In the genomic region with DNA sequence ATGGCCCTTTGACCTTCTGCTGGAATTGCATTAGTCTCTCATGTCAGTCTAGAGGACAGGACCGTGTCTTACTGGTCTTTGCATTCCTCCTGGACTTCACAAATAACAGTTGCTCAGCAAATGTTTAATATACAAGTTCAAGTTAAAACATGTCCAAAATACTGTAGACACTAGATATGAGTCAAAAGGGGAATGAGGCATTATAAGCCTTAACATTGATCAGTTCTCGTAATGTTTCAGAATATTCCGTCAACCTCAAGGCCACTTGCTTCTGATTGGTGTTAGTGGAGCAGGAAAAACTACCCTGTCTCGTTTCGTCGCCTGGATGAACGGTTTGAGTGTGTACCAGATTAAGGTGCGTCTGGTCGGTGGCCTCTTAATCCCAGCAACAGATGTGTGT, we compare ENCODE assay signal across 22 cellular contexts. TPM values are rescaled to one million over a fixed set of nuclear protein-coding genes. Genes with fewer than 3 reads are reported as not detected.
DNase-seq lines count a peak whose midpoint lies in the region; ATAC-seq, FAIRE-seq and TF ChIP-seq lines count a peak whose summit lies in the region.
"Had no signal": no experiment of that assay in that cellular context is flagged by ENCODE, and none has a peak within 500 bp of the region (broad histone marks: within the 10 kb centered on the region; RNA-seq: fewer than 3 reads in every experiment).

No MANE protein-coding gene starts in this region.

- H4K5ac ChIP-seq in IMR-90 (ENCODE audit: low read depth, low read length) = 0 out of 2 replicates have a peak overlapping the region, but pooled peaks have one; percentile 5

- dilution Hi-C loops in IMR-90 (cut with HindIII; ENCODE audit: low sequenced_read_pairs, unreplicated experiment) = no loop called here

- BruUV-seq in IMR-90 (replicated peaks; lab: Mats Ljungman, UMichigan) = no TSS peak

- H3K36me3 Mint-ChIP-seq in activated CD4-positive, alpha-beta memory T cell treated with anti-CD3 and anti-CD28 coated beads for 36 hours = peaks cover 54% of the 10 kb centered on the region
- peaks cover 64% of the 10 kb centered on the region for H3K36me3 Mint-ChIP-seq in activated CD4-positive, alpha-beta memory T cell treated with anti-CD3 and anti-CD28 coated beads, Interleukin-2, amount 10 ng/mL, durations not matched to agents 7 days and 5 days (ENCODE audit: low read depth)
- H3K36me3 Mint-ChIP-seq in activated T-helper 17 cell treated with anti-CD3 and anti-CD28 coated beads, Interleukin-2, amount 50 U/mL, for 72 hours (ENCODE audit: low read depth) = peaks cover 94% of the 10 kb centered on the region

- H3K18ac ChIP-seq in IMR-90 (ENCODE audit: low read depth, low read length) = no peak overlapping the region

- H3K27ac ChIP-seq in IMR-90 (ENCODE audit: insufficient read depth, low read length) (peak overlapping the region; percentile 51; the same call in 1 of the 2 replicates), hepatocyte (peak overlapping the region; percentile 90), Peyer's patch (no peak overlapping the region)
- H3K27ac ChIP-seq: BLaER1, gastrocnemius medialis, SJCRH30, stomach had no signal

- no peaks in the 10 kb centered on the region for H3K9me3 ChIP-seq in IMR-90 (ENCODE audit: control insufficient read depth, insufficient read depth, low read length)
- no peaks in the 10 kb centered on the region for H3K9me3 ChIP-seq in hepatocyte (ENCODE audit: low read depth)
- H3K9me3 ChIP-seq in Peyer's patch = no peaks in the 10 kb centered on the region
- H3K9me3 ChIP-seq: BLaER1, gastrocnemius medialis, SJCRH30, stomach had no signal

- no peak overlapping the region for H3K4me3 ChIP-seq in IMR-90 (ENCODE audit: insufficient read depth, low read depth, low read length)
- no peak overlapping the region for H3K4me3 ChIP-seq in hepatocyte
- no peak overlapping the region for H3K4me3 ChIP-seq in Peyer's patch
- H3K4me3 ChIP-seq: BLaER1, gastrocnemius medialis, GM23338, SJCRH30, stomach had no signal

- POLR2A ChIA-PET in activated CD4-positive, alpha-beta memory T cell treated with anti-CD3 and anti-CD28 coated beads for 36 hours (lab: Charles Lee) = no interaction called here
- POLR2A ChIA-PET in activated CD4-positive, alpha-beta memory T cell treated with anti-CD3 and anti-CD28 coated beads, Interleukin-2, amount 10 ng/mL, durations not matched to agents 7 days and 5 days (lab: Charles Lee) = no interaction called here
- POLR2A ChIA-PET in IMR-90 (lab: Charles Lee; ENCODE audit: unreplicated experiment) = no interaction called here

- H3K4ac ChIP-seq in IMR-90 (ENCODE audit: low read depth, low read length) = 0 out of 2 replicates have a peak overlapping the region, but pooled peaks have one; percentile 30

- H2BK5ac ChIP-seq in IMR-90 (ENCODE audit: low read depth, low read length, poor library complexity, severe bottlenecking) = peak overlapping the region; percentile 57

- no peak overlapping the region for H3K23ac ChIP-seq in IMR-90 (ENCODE audit: low read depth, low read length)

- H2AFZ ChIP-seq in IMR-90 (replicated peaks; ENCODE audit: low read length, poor library complexity) (no peak overlapping the region), hepatocyte (no peak overlapping the region)
- H2AFZ ChIP-seq: GM23338 had no signal

- no peak overlapping the region for H3K14ac ChIP-seq in IMR-90 (replicated peaks; ENCODE audit: low read depth, low read length)

- H3K27me3 ChIP-seq in IMR-90 (ENCODE audit: control insufficient read depth, insufficient read depth, low read length) (no peaks in the 10 kb centered on the region), hepatocyte (no peaks in the 10 kb centered on the region), Peyer's patch (no peaks in the 10 kb centered on the region)
- H3K27me3 ChIP-seq: BLaER1, gastrocnemius medialis, SJCRH30, stomach had no signal

- intact Hi-C loops in activated CD4-positive, alpha-beta memory T cell treated with anti-CD3 and anti-CD28 coated beads for 36 hours (cut with micrococcal nuclease) = no loop called here
- intact Hi-C loops in IMR-90 (cut with micrococcal nuclease) = loop anchor here (5.0 kb wide), 1 partner anchor 45 kb away; no protein-coding TSS in a partner anchor

- H3K4me3 Mint-ChIP-seq in activated CD4-positive, alpha-beta memory T cell treated with anti-CD3 and anti-CD28 coated beads for 36 hours = no peak overlapping the region
- H3K4me3 Mint-ChIP-seq in activated CD4-positive, alpha-beta memory T cell treated with anti-CD3 and anti-CD28 coated beads, Interleukin-2, amount 10 ng/mL, durations not matched to agents 7 days and 5 days = no peak overlapping the region
- no peak overlapping the region for H3K4me3 Mint-ChIP-seq in activated T-helper 17 cell treated with anti-CD3 and anti-CD28 coated beads, Interleukin-2, amount 50 U/mL, for 72 hours
- H3K4me3 Mint-ChIP-seq: GM23338; natural killer cell treated with Interleukin-12 subunit alpha and Interleukin-12 subunit beta and Interleukin-15 and Interleukin-18, amount 100 ng/mL, for 72 hours had no signal

- no peak overlapping the region for H3K9ac ChIP-seq in IMR-90 (ENCODE audit: low read depth, low read length)
- H3K9ac ChIP-seq: BLaER1 had no signal

- H3K56ac ChIP-seq in IMR-90 (ENCODE audit: extremely low read depth, insufficient read depth, low read length) = no peak overlapping the region

- TF ChIP-seq POLR2A in IMR-90 (IDR thresholded peaks at IDR 0.05; ENCODE audit: low read depth, low read length) (no peak), Peyer's patch (IDR thresholded peaks at IDR 0.05) (no peak)

- H2BK20ac ChIP-seq in IMR-90 (ENCODE audit: low read depth, low read length) = no peak overlapping the region

- H3K4me2 ChIP-seq in IMR-90 (ENCODE audit: low read depth, low read length) = no peak overlapping the region
- no peak overlapping the region for H3K4me2 ChIP-seq in hepatocyte
- H3K4me2 ChIP-seq: BLaER1, GM23338 had no signal

- WGBS in IMR-90 (ENCODE audit: extremely low coverage in 2 of 2, insufficient read length in 1 of 2), 2 experiments = 87% methylated on average over 4 of the region's 9 CpGs; no CpG with 5 or more reads in 1 of the 2 experiments
- WGBS in hepatocyte (ENCODE audit: low lambda C conversion rate, missing lambda C conversion rate) = 89% methylated on average over 9 of the region's 9 CpGs

- H3K36me3 ChIP-seq in IMR-90 (ENCODE audit: control insufficient read depth, insufficient read depth, low read length) (peaks cover 67% of the 10 kb centered on the region), hepatocyte (replicated peaks; ENCODE audit: insufficient read depth, low read depth) (peaks cover 4% of the 10 kb centered on the region), Peyer's patch (peaks cover 4 to 100% (median 4%) of the 10 kb centered on the region in 3 donors)

- H4K91ac ChIP-seq in IMR-90 (ENCODE audit: insufficient read depth, low read depth, low read length) = peak overlapping the region; percentile 54; the same call in 1 of the 2 replicates

- H2BK15ac ChIP-seq in IMR-90 (ENCODE audit: low read depth, low read length) = no peak overlapping the region

- H3K4me1 Mint-ChIP-seq in activated CD4-positive, alpha-beta memory T cell treated with anti-CD3 and anti-CD28 coated beads for 36 hours (ENCODE audit: low read depth) = no peaks in the 10 kb centered on the region
- H3K4me1 Mint-ChIP-seq in activated CD4-positive, alpha-beta memory T cell treated with anti-CD3 and anti-CD28 coated beads, Interleukin-2, amount 10 ng/mL, durations not matched to agents 7 days and 5 days = peaks cover 2% of the 10 kb centered on the region
- H3K4me1 Mint-ChIP-seq in activated T-helper 17 cell treated with anti-CD3 and anti-CD28 coated beads, Interleukin-2, amount 50 U/mL, for 72 hours = peaks cover 4% of the 10 kb centered on the region
- H3K4me1 Mint-ChIP-seq: GM23338 had no signal

- H3K9me2 ChIP-seq in hepatocyte (replicated peaks; ENCODE audit: insufficient read depth) = no peaks in the 10 kb centered on the region

- H4K8ac ChIP-seq in IMR-90 (ENCODE audit: low read depth in 2 of 2, low read length in 2 of 2) = peak overlapping the region in 1 of 2 experiments; percentile 29; a peak in 1 of 4 replicates

- peak overlapping the region; percentile 25; the same call in 1 of the 2 replicates for H2BK120ac ChIP-seq in IMR-90 (ENCODE audit: low read depth, low read length)

- TF ChIP-seq RAD21 in IMR-90 (IDR thresholded peaks at IDR 0.05; ENCODE audit: low read length) = no peak

- no peaks in the 10 kb centered on the region for H3K9me3 Mint-ChIP-seq in activated CD4-positive, alpha-beta memory T cell treated with anti-CD3 and anti-CD28 coated beads for 36 hours
- no peaks in the 10 kb centered on the region for H3K9me3 Mint-ChIP-seq in activated CD4-positive, alpha-beta memory T cell treated with anti-CD3 and anti-CD28 coated beads, Interleukin-2, amount 10 ng/mL, durations not matched to agents 7 days and 5 days
- no peaks in the 10 kb centered on the region for H3K9me3 Mint-ChIP-seq in activated T-helper 17 cell treated with anti-CD3 and anti-CD28 coated beads, Interleukin-2, amount 50 U/mL, for 72 hours
- H3K9me3 Mint-ChIP-seq: GM23338; natural killer cell treated with Interleukin-12 subunit alpha and Interleukin-12 subunit beta and Interleukin-15 and Interleukin-18, amount 100 ng/mL, for 72 hours had no signal

- H3K79me2 ChIP-seq in hepatocyte = no peaks in the 10 kb centered on the region

- H3K9me1 ChIP-seq in IMR-90 (ENCODE audit: insufficient read depth, low read length) = peaks cover 22% of the 10 kb centered on the region

- no peak for ATAC-seq in IMR-90 (ENCODE audit: low read depth)
- ATAC-seq in activated T-helper 17 cell treated with anti-CD3 and anti-CD28 coated beads, Interleukin-2, amount 50 U/mL, for 72 hours (replicated peaks) = no peak
- ATAC-seq: gastrocnemius medialis; GM23338; natural killer cell treated with Interleukin-12 subunit alpha and Interleukin-12 subunit beta and Interleukin-15 and Interleukin-18, amount 100 ng/mL, for 72 hours had no signal

- peak overlapping the region; percentile 26 for H3K27ac Mint-ChIP-seq in activated CD4-positive, alpha-beta memory T cell treated with anti-CD3 and anti-CD28 coated beads for 36 hours
- no peak overlapping the region for H3K27ac Mint-ChIP-seq in activated CD4-positive, alpha-beta memory T cell treated with anti-CD3 and anti-CD28 coated beads, Interleukin-2, amount 10 ng/mL, durations not matched to agents 7 days and 5 days
- H3K27ac Mint-ChIP-seq in activated T-helper 17 cell treated with anti-CD3 and anti-CD28 coated beads, Interleukin-2, amount 50 U/mL, for 72 hours = peak overlapping the region; percentile 80
- H3K27ac Mint-ChIP-seq: GM23338 had no signal

- H3K79me1 ChIP-seq in IMR-90 (ENCODE audit: low read depth in 1 of 2, low read length in 2 of 2) = peaks cover 26 to 46% of the 10 kb centered on the region in 2 experiments

- in situ Hi-C loops in IMR-90 (cut with MboI; ENCODE audit: low sequenced_read_pairs) = no loop called here

- FAIRE-seq in RCC 7860 (lab: Jason Lieb, UNC) = no peak
- FAIRE-seq: A204.1, GM12891 had no signal

- DNase-seq in activated CD4-positive, alpha-beta memory T cell treated with anti-CD3 and anti-CD28 coated beads for 36 hours = no peak
- no peak for DNase-seq in activated CD4-positive, alpha-beta memory T cell treated with anti-CD3 and anti-CD28 coated beads, Interleukin-2, amount 10 ng/mL, durations not matched to agents 7 days and 5 days
- DNase-seq in IMR-90 (no peak), hepatocyte (ENCODE audit: low spot score) (no peak), RCC 7860 (ENCODE audit: low spot score) (no peak), DMS79 treated with DMSO at 0.1 percent for 48 hours (lab: John Stamatoyannopoulos, UW) (no peak), Peyer's patch (no peak)
- DNase-seq: activated CD4-positive, CD25-positive, alpha-beta regulatory T cell; activated CD8-positive, alpha-beta memory T cell treated with anti-CD3 and anti-CD28 coated beads, Interleukin-2, amount 50 U/mL, for 4 hours; DMS 273 treated with DMSO at 0.1 percent for 48 hours; gastrocnemius medialis; GF-D8; NCI-H1417; SJCRH30; stimulated activated CD4-positive, alpha-beta T cell treated with anti-CD3 and anti-CD28 coated beads, Interleukin-2, amount 100 ng/mL, for 24 hours; stomach had no signal

- H3K4me1 ChIP-seq in IMR-90 (ENCODE audit: control insufficient read depth, insufficient read depth, low read length) (peaks cover 13% of the 10 kb centered on the region), hepatocyte (ENCODE audit: insufficient read depth) (peaks cover 19% of the 10 kb centered on the region), Peyer's patch (no peaks in the 10 kb centered on the region)
- H3K4me1 ChIP-seq: gastrocnemius medialis, stomach had no signal

- CTCF ChIA-PET in activated CD4-positive, alpha-beta memory T cell treated with anti-CD3 and anti-CD28 coated beads for 36 hours (lab: Charles Lee) = no interaction called here
- CTCF ChIA-PET in activated CD4-positive, alpha-beta memory T cell treated with anti-CD3 and anti-CD28 coated beads, Interleukin-2, amount 10 ng/mL, durations not matched to agents 7 days and 5 days (lab: Charles Lee) = interaction anchor here (0.6 to 1.6 kb wide), 2 partner anchors 32 to 70 kb away, joined by 3 to 4 read pairs; no protein-coding TSS in a partner anchor
- CTCF ChIA-PET in IMR-90 (lab: Yijun Ruan, JAX) = no interaction called here

- H4K20me1 ChIP-seq in IMR-90 (ENCODE audit: insufficient read depth, low read length) (peaks cover 7% of the 10 kb centered on the region; the same call in 1 of the 2 replicates), hepatocyte (ENCODE audit: insufficient read depth, poor library complexity, severe bottlenecking) (no peaks in the 10 kb centered on the region)
- H4K20me1 ChIP-seq: BLaER1 had no signal

- H2AK9ac ChIP-seq in IMR-90 (replicated peaks; ENCODE audit: low read depth, low read length, poor library complexity) = no peak overlapping the region

- H2AK5ac ChIP-seq in IMR-90 (ENCODE audit: low read depth, low read length) = no peak overlapping the region

- H3K27me3 Mint-ChIP-seq in activated CD4-positive, alpha-beta memory T cell treated with anti-CD3 and anti-CD28 coated beads for 36 hours = no peaks in the 10 kb centered on the region
- no peaks in the 10 kb centered on the region for H3K27me3 Mint-ChIP-seq in activated CD4-positive, alpha-beta memory T cell treated with anti-CD3 and anti-CD28 coated beads, Interleukin-2, amount 10 ng/mL, durations not matched to agents 7 days and 5 days
- no peaks in the 10 kb centered on the region for H3K27me3 Mint-ChIP-seq in activated T-helper 17 cell treated with anti-CD3 and anti-CD28 coated beads, Interleukin-2, amount 50 U/mL, for 72 hours
- H3K27me3 Mint-ChIP-seq: natural killer cell treated with Interleukin-12 subunit alpha and Interleukin-12 subunit beta and Interleukin-15 and Interleukin-18, amount 100 ng/mL, for 72 hours had no signal

- TF ChIP-seq CTCF in IMR-90 (conservative IDR thresholded peaks at IDR 0.05; ENCODE audit: low read depth, low read length) = no peak
- TF ChIP-seq CTCF in hepatocyte (IDR thresholded peaks at IDR 0.05; ENCODE audit: poor library complexity) = no peak
- TF ChIP-seq CTCF in Peyer's patch (IDR thresholded peaks at IDR 0.05) = no peak

RNA-seq across cellular contexts. Expression of a gene that starts 59.9 kb away (rescaled TPM):
- 1,000 to 10,000 TPM; 1,107 to 1,148 TPM for total RNA-seq in activated CD4-positive, alpha-beta memory T cell treated with anti-CD3 and anti-CD28 coated beads for 36 hours
- 100 to 1,000 TPM; 466 to 472 TPM for total RNA-seq in activated CD4-positive, alpha-beta memory T cell treated with anti-CD3 and anti-CD28 coated beads, Interleukin-2, amount 10 ng/mL, durations not matched to agents 7 days and 5 days
- 578 and 1,483 TPM in 2 replicates for total RNA-seq in IMR-90 (2012; rRNA removed)
- 485 and 535 TPM in 2 replicates for polyA plus RNA-seq in IMR-90 (2012; rRNA removed)
- 72.4 and 152 TPM in 2 replicates for polyA plus RNA-seq in IMR-90 (2012; cell fraction: cytosol; rRNA removed)
- 46.8 and 204 TPM in 2 replicates for polyA plus RNA-seq in IMR-90 (2012; cell fraction: nucleus; rRNA removed; ENCODE audit: low replicate concordance)
- total RNA-seq in activated T-helper 17 cell treated with anti-CD3 and anti-CD28 coated beads, Interleukin-2, amount 50 U/mL, for 72 hours = 1,000 to 10,000 TPM in 1 of 2 donors, 100 to 1,000 TPM in 1; 639 to 1,352 TPM
- total RNA-seq in hepatocyte = 589 and 765 TPM in 2 replicates
- polyA plus RNA-seq in hepatocyte = 436 and 503 TPM in 2 replicates
- 100 to 1,000 TPM; 141 to 550 (median 254) TPM for total RNA-seq in Peyer's patch

Comparison
In these comparisons a context has a peak if more than half of its experiments do, and no peak if none do; other contexts are left out.
1. H3K27ac ChIP-seq: peak in IMR-90 (single experiment) and hepatocyte (single experiment); none in Peyer's patch (0 of 4).